In genomic region chr2:134839649-134840048, GRCh38 we compare ENCODE assay signal across 21 cellular contexts. TPM values are rescaled to one million over a fixed set of nuclear protein-coding genes. Genes with fewer than 3 reads are reported as not detected.
A peak's percentile ranks its signal among the peaks of the same experiment; 100 is the strongest.
DNase-seq lines count a peak whose midpoint lies in the region; TF ChIP-seq lines count a peak whose summit lies in the region.
"Had no signal": no experiment of that assay in that cellular context is flagged by ENCODE, and none has a peak within 500 bp of the region (broad histone marks: within the 10 kb centered on the region; RNA-seq: fewer than 3 reads in every experiment).

No MANE protein-coding gene starts in this region.

- H3K36me3 ChIP-seq in ascending aorta = no peaks in the 10 kb centered on the region
- no peaks in the 10 kb centered on the region for H3K36me3 ChIP-seq in tibial nerve
- H3K36me3 ChIP-seq: esophagus squamous epithelium, SJCRH30, suprapubic skin had no signal

- no peak for TF ChIP-seq EP300 in tibial nerve (IDR thresholded peaks at IDR 0.05)

- peaks cover 0 to 5% of the 10 kb centered on the region in 2 donors for H3K9me3 ChIP-seq in ascending aorta
- peaks cover 0 to 19% (median 0%) of the 10 kb centered on the region in 4 donors for H3K9me3 ChIP-seq in tibial nerve
- H3K9me3 ChIP-seq: suprapubic skin had no signal

- H3K4me1 ChIP-seq in ascending aorta (no peaks in the 10 kb centered on the region), tibial nerve (no peaks in the 10 kb centered on the region)
- H3K4me1 ChIP-seq: esophagus squamous epithelium, SJCRH30, suprapubic skin had no signal

- H3K27me3 Mint-ChIP-seq in activated CD4-positive, alpha-beta T cell treated with anti-CD3 and anti-CD28 coated beads, Interleukin-2, amount 10 ng/mL, durations not matched to agents 24 days and 14 days = peaks cover 18% of the 10 kb centered on the region

- intact Hi-C loops in activated CD4-positive, alpha-beta T cell treated with anti-CD3 and anti-CD28 coated beads, Interleukin-2, amount 10 ng/mL, durations not matched to agents 24 days and 14 days (cut with micrococcal nuclease) = no loop called here
- intact Hi-C loops in ascending aorta (cut with DNase I) = no loop called here

- H3K27ac ChIP-seq in ascending aorta (no peak overlapping the region), tibial nerve (no peak overlapping the region)
- H3K27ac ChIP-seq: esophagus squamous epithelium, SJCRH30, suprapubic skin had no signal

- H3K9me3 Mint-ChIP-seq in activated CD4-positive, alpha-beta T cell treated with anti-CD3 and anti-CD28 coated beads, Interleukin-2, amount 10 ng/mL, durations not matched to agents 24 days and 14 days = peaks cover 4% of the 10 kb centered on the region

- TF ChIP-seq CTCF in epithelial cell of proximal tubule (conservative IDR thresholded peaks at IDR 0.05; ENCODE audit: low read depth, low read length) (no peak), ascending aorta (IDR thresholded peaks at IDR 0.05) (no peak), tibial nerve (IDR thresholded peaks at IDR 0.05) (no peak)

- H3K4me1 Mint-ChIP-seq in activated CD4-positive, alpha-beta T cell treated with anti-CD3 and anti-CD28 coated beads, Interleukin-2, amount 10 ng/mL, durations not matched to agents 24 days and 14 days = no peaks in the 10 kb centered on the region
- H3K4me1 Mint-ChIP-seq: activated naive CD4-positive, alpha-beta T cell treated with anti-CD3 and anti-CD28 coated beads, Interleukin-2, amount 50 U/mL, for 24 hours; naive thymus-derived CD8-positive, alpha-beta T cell had no signal

- no peak overlapping the region for H3K27ac Mint-ChIP-seq in activated CD4-positive, alpha-beta T cell treated with anti-CD3 and anti-CD28 coated beads, Interleukin-2, amount 10 ng/mL, durations not matched to agents 24 days and 14 days
- H3K27ac Mint-ChIP-seq: activated naive CD4-positive, alpha-beta T cell treated with anti-CD3 and anti-CD28 coated beads, Interleukin-2, amount 50 U/mL, for 24 hours; naive thymus-derived CD8-positive, alpha-beta T cell had no signal

- no peaks in the 10 kb centered on the region for H3K36me3 Mint-ChIP-seq in activated CD4-positive, alpha-beta T cell treated with anti-CD3 and anti-CD28 coated beads, Interleukin-2, amount 10 ng/mL, durations not matched to agents 24 days and 14 days (ENCODE audit: low read depth)

- no peaks in the 10 kb centered on the region for H3K27me3 ChIP-seq in ascending aorta
- H3K27me3 ChIP-seq in tibial nerve = no peaks in the 10 kb centered on the region
- H3K27me3 ChIP-seq: esophagus squamous epithelium, SJCRH30, suprapubic skin had no signal

- no peak overlapping the region for H3K4me3 Mint-ChIP-seq in activated CD4-positive, alpha-beta T cell treated with anti-CD3 and anti-CD28 coated beads, Interleukin-2, amount 10 ng/mL, durations not matched to agents 24 days and 14 days
- H3K4me3 Mint-ChIP-seq: activated naive CD4-positive, alpha-beta T cell treated with anti-CD3 and anti-CD28 coated beads, Interleukin-2, amount 50 U/mL, for 24 hours; naive thymus-derived CD8-positive, alpha-beta T cell had no signal

- peak; percentile 12 for DNase-seq in activated CD4-positive, alpha-beta T cell treated with anti-CD3 and anti-CD28 coated beads, Interleukin-2, amount 10 ng/mL, durations not matched to agents 24 days and 14 days
- no peak for DNase-seq in activated CD4-positive, alpha-beta T cell treated with anti-CD3 and anti-CD28 coated beads for 1 hour
- DNase-seq in HuH-7 (ENCODE audit: low spot score) (peak; percentile 12), epithelial cell of proximal tubule (ENCODE audit: low read depth) (peak; percentile 75), ascending aorta (ENCODE audit: low spot score in 2 of 2) (no peak), tibial nerve (ENCODE audit: low spot score in 2 of 2) (no peak), D341Med (ENCODE audit: low spot score) (no peak)
- no peak for DNase-seq in activated naive CD4-positive, alpha-beta T cell treated with Interleukin-2 at 50 U/mL for 16 hours
- DNase-seq: activated CD4-positive, alpha-beta T cell treated with anti-CD3 and anti-CD28 coated beads for 48 hours; activated T-cell treated with anti-CD3 and anti-CD28 coated beads for 4 hours; COR-L47; dermis blood vessel endothelial cell; esophagus squamous epithelium; hippocampal formation; naive thymus-derived CD8-positive, alpha-beta T cell; SJCRH30 had no signal

- 88 to 92% methylated on average over 2 of the region's 2 CpGs for WGBS in tibial nerve, 2 donors

- no peak for TF ChIP-seq POLR2A in tibial nerve (IDR thresholded peaks at IDR 0.05)

- H3K4me3 ChIP-seq in epithelial cell of proximal tubule (ENCODE audit: low read depth, low read length) (peak overlapping the region; percentile 64), ascending aorta (no peak overlapping the region), tibial nerve (no peak overlapping the region)
- H3K4me3 ChIP-seq: esophagus squamous epithelium, K562, SJCRH30, suprapubic skin had no signal

RNA-seq across cellular contexts. Expression of gene ACMSD, which starts 1.2 kb away (rescaled TPM):
- not detected in 2 replicates for total RNA-seq in activated CD4-positive, alpha-beta T cell treated with anti-CD3 and anti-CD28 coated beads, Interleukin-2, amount 10 ng/mL, durations not matched to agents 24 days and 14 days
- total RNA-seq in epithelial cell of proximal tubule (0.23 and 0.29 TPM in 2 replicates), ascending aorta (not detected), tibial nerve (not detected)
- total RNA-seq: esophagus squamous epithelium; H1; K562; lung microvascular endothelial cell; naive thymus-derived CD8-positive, alpha-beta T cell; SJCRH30 had no signal

Comparison
In these comparisons a context has a peak if more than half of its experiments do, and no peak if none do; other contexts are left out.
1. DNase-seq: peak in activated CD4-positive, alpha-beta T cell treated with anti-CD3 and anti-CD28 coated beads, Interleukin-2, amount 10 ng/mL, durations not matched to agents 24 days and 14 days (single experiment), HuH-7 (single experiment) and epithelial cell of proximal tubule (single experiment); none in activated CD4-positive, alpha-beta T cell treated with anti-CD3 and anti-CD28 coated beads for 1 hour (single experiment), activated naive CD4-positive, alpha-beta T cell treated with Interleukin-2 at 50 U/mL for 16 hours (single experiment), ascending aorta (0 of 2), tibial nerve (0 of 2) and D341Med (single experiment).